ENCODE assay signal across 9 cellular contexts in genomic region chr15:90362936-90363212, GRCh38. TPM values are rescaled to one million over a fixed set of nuclear protein-coding genes. Genes with fewer than 3 reads are reported as not detected.
A peak's percentile ranks its signal among the peaks of the same experiment; 100 is the strongest.
DNase-seq lines count a peak whose midpoint lies in the region; ATAC-seq, FAIRE-seq and TF ChIP-seq lines count a peak whose summit lies in the region.
"Had no signal": no experiment of that assay in that cellular context is flagged by ENCODE, and none has a peak within 500 bp of the region (broad histone marks: within the 10 kb centered on the region; RNA-seq: fewer than 3 reads in every experiment).

No MANE protein-coding gene starts in this region.

- no peaks in the 10 kb centered on the region for H3K36me3 ChIP-seq in HCT116 (ENCODE audit: control insufficient read depth in 1 of 2, insufficient read depth in 2 of 2, low read length in 2 of 2)
- no peaks in the 10 kb centered on the region for H3K36me3 ChIP-seq in naive thymus-derived CD4-positive, alpha-beta T cell (ENCODE audit: control insufficient read depth in 2 of 3, insufficient read depth in 3 of 3, low read length in 3 of 3)

- TF ChIP-seq RAD21 in HCT116 (IDR thresholded peaks at IDR 0.05; ENCODE audit: low read depth): no peak

- H2AFZ ChIP-seq in HCT116 (ENCODE audit: low read depth, low read length, poor library complexity, severe bottlenecking): no peak overlapping the region

- ATAC-seq in HCT116 (no peak), left cardiac atrium (peak; percentile 56 to 82)
- no peak for ATAC-seq in stimulated activated memory B cell treated with anti-CD40 and anti-IgM and Interleukin-4, amounts not matched to agents 10 μg/mL and 1 μg/mL and 100 μg/mL, for 72 hours
- no peak for ATAC-seq in naive thymus-derived CD4-positive, alpha-beta T cell

- no peak overlapping the region for H3K4me3 Mint-ChIP-seq in stimulated activated memory B cell treated with anti-CD40 and anti-IgM and Interleukin-4, amounts not matched to agents 10 μg/mL and 1 μg/mL and 100 μg/mL, for 72 hours
- peak overlapping the region in 1 of 10 donors; percentile 44 for H3K4me3 Mint-ChIP-seq in naive thymus-derived CD4-positive, alpha-beta T cell

- no peaks in the 10 kb centered on the region for H3K9me3 Mint-ChIP-seq in stimulated activated memory B cell treated with anti-CD40 and anti-IgM and Interleukin-4, amounts not matched to agents 10 μg/mL and 1 μg/mL and 100 μg/mL, for 72 hours
- H3K9me3 Mint-ChIP-seq in naive thymus-derived CD4-positive, alpha-beta T cell: no peaks in the 10 kb centered on the region

- no peak for FAIRE-seq in H54 (lab: Jason Lieb, UNC)

- intact Hi-C loops in HCT116 (cut with micrococcal nuclease) (loop anchor here (1.0 kb wide), 1 partner anchor 119 kb away; no protein-coding TSS in a partner anchor), left cardiac atrium (cut with DNase I) (loop anchor here (5.0 to 10.0 kb wide), 2 partner anchors 119 to 122 kb away; no protein-coding TSS in a partner anchor)
- intact Hi-C loops in naive thymus-derived CD4-positive, alpha-beta T cell (cut with micrococcal nuclease): loop anchor here (1.0 to 10.0 kb wide), 11 partner anchors 14 to 524 kb away; partner anchors contain the start of genes CIB1 (in 1 of the 2), GDPGP1 (in 1 of the 2) and IQGAP1 (in 1 of the 2)

- H4K20me1 ChIP-seq in HCT116 (ENCODE audit: insufficient read depth): no peaks in the 10 kb centered on the region

- no peaks in the 10 kb centered on the region for H3K9me2 ChIP-seq in HCT116 (ENCODE audit: insufficient read depth)

- peak overlapping the region; percentile 24 for H3K27ac Mint-ChIP-seq in stimulated activated memory B cell treated with anti-CD40 and anti-IgM and Interleukin-4, amounts not matched to agents 10 μg/mL and 1 μg/mL and 100 μg/mL, for 72 hours
- H3K27ac Mint-ChIP-seq in naive thymus-derived CD4-positive, alpha-beta T cell: no peak overlapping the region

- no peak overlapping the region for H3K4me3 ChIP-seq in HCT116 (replicated peaks in 1 of 2; ENCODE audit: low read depth in 1 of 2, low read length in 2 of 2)
- H3K4me3 ChIP-seq in naive thymus-derived CD4-positive, alpha-beta T cell (ENCODE audit: low read length): no peak overlapping the region

- H3K79me2 ChIP-seq in HCT116 (ENCODE audit: insufficient read depth, low read length): no peaks in the 10 kb centered on the region

- no peak overlapping the region for H3K9ac ChIP-seq in HCT116 (ENCODE audit: low read length)

- H3K27me3 Mint-ChIP-seq in stimulated activated memory B cell treated with anti-CD40 and anti-IgM and Interleukin-4, amounts not matched to agents 10 μg/mL and 1 μg/mL and 100 μg/mL, for 72 hours: no peaks in the 10 kb centered on the region
- H3K27me3 Mint-ChIP-seq in naive thymus-derived CD4-positive, alpha-beta T cell: no peaks in the 10 kb centered on the region

- RAD21 ChIA-PET in HCT116 (lab: Charles Lee; ENCODE audit: low non-redundant PET in 1 of 2, low total read pairs in 2 of 2, uncharacterized antibody in 2 of 2, unreplicated experiment in 2 of 2): interaction anchor here (1.2 to 2.4 kb wide), 2 partner anchors 119 kb away, joined by 6 to 11 read pairs; no protein-coding TSS in a partner anchor

- POLR2A ChIA-PET in HCT116 (lab: Charles Lee): interaction anchor here (0.8 to 1.2 kb wide), 2 partner anchors 11 to 25 kb away, joined by 3 to 4 read pairs; partner anchors contain the start of genes IQGAP1 and ZNF774
- POLR2A ChIA-PET in naive thymus-derived CD4-positive, alpha-beta T cell (lab: Charles Lee): interaction anchor here (1.2 to 1.4 kb wide), 3 partner anchors 25 to 86 kb away, joined by 3 to 5 read pairs (median 4); partner anchors contain the start of gene IQGAP1

- no peaks in the 10 kb centered on the region for H3K27me3 ChIP-seq in HCT116 (ENCODE audit: insufficient read depth, low read length)
- no peaks in the 10 kb centered on the region for H3K27me3 ChIP-seq in naive thymus-derived CD4-positive, alpha-beta T cell (ENCODE audit: control insufficient read depth in 2 of 2, insufficient read depth in 2 of 2, low read length in 2 of 2)

- H3K4me1 ChIP-seq in HCT116 (ENCODE audit: control insufficient read depth in 1 of 2, insufficient read depth in 2 of 2, low read length in 2 of 2): peaks cover 8 to 32% of the 10 kb centered on the region in 2 experiments
- H3K4me1 ChIP-seq in naive thymus-derived CD4-positive, alpha-beta T cell (ENCODE audit: control insufficient read depth in 2 of 2, insufficient read depth in 2 of 2, low read length in 2 of 2): peaks cover 6 to 13% of the 10 kb centered on the region in 2 donors

- TF ChIP-seq POLR2A in HCT116 (IDR thresholded peaks at IDR 0.05; ENCODE audit: borderline replicate concordance, extremely low read depth, insufficient read depth, insufficient read length) (no peak), H54 (IDR thresholded peaks at IDR 0.05; ENCODE audit: low read depth, low read length) (no peak)

- BruUV-seq in HCT116 (replicated peaks; lab: Mats Ljungman, UMichigan): no TSS peak

- CTCF ChIA-PET in HCT116 (lab: Charles Lee): interaction anchor here (1.0 to 3.9 kb wide), 3 partner anchors 12 to 119 kb away, joined by 4 to 22 read pairs (median 4); no protein-coding TSS in a partner anchor
- CTCF ChIA-PET in naive thymus-derived CD4-positive, alpha-beta T cell (lab: Charles Lee): interaction anchor here (0.7 to 5.2 kb wide), 12 partner anchors 11 to 122 kb away, joined by 3 to 79 read pairs (median 6); partner anchors contain the start of gene ZNF774

- H3K4me1 Mint-ChIP-seq in stimulated activated memory B cell treated with anti-CD40 and anti-IgM and Interleukin-4, amounts not matched to agents 10 μg/mL and 1 μg/mL and 100 μg/mL, for 72 hours: peaks cover 17% of the 10 kb centered on the region
- H3K4me1 Mint-ChIP-seq in naive thymus-derived CD4-positive, alpha-beta T cell: peaks cover 11 to 35% (median 34%) of the 10 kb centered on the region in 7 donors

- TF ChIP-seq CTCF in HCT116 (IDR thresholded peaks at IDR 0.05 in 2 of 3, conservative IDR thresholded peaks at IDR 0.05 in 1 of 3; ENCODE audit: borderline replicate concordance in 1 of 3, insufficient read depth in 1 of 3, low read depth in 2 of 3, low read length in 2 of 3): no peak

- no peaks in the 10 kb centered on the region for H3K9me3 ChIP-seq in HCT116 (ENCODE audit: control insufficient read depth in 1 of 2, insufficient read depth in 1 of 2, low read depth in 1 of 2, low read length in 2 of 2)
- no peaks in the 10 kb centered on the region for H3K9me3 ChIP-seq in naive thymus-derived CD4-positive, alpha-beta T cell (ENCODE audit: control insufficient read depth in 2 of 3, low read length in 3 of 3)

- no peak overlapping the region for H3K27ac ChIP-seq in HCT116 (ENCODE audit: low read depth, low read length)
- H3K27ac ChIP-seq in naive thymus-derived CD4-positive, alpha-beta T cell (ENCODE audit: low read depth, low read length): no peak overlapping the region

- DNase-seq in HCT116 (ENCODE audit: low read depth, low spot score) (no peak), amniotic epithelial cell (ENCODE audit: low read depth) (peak; percentile 78), left cardiac atrium (no peak), H54 (ENCODE audit: insufficient read length, low spot score) (no peak), cerebellar cortex (ENCODE audit: low spot score) (no peak)
- DNase-seq in naive thymus-derived CD4-positive, alpha-beta T cell: no peak
- no peak for DNase-seq in activated CD4-positive, alpha-beta T cell treated with anti-CD3 and anti-CD28 coated beads for 4 hours
- DNase-seq: NK-92 treated with Interleukin-12 subunit alpha and Interleukin-12 subunit beta, amount 100 ng/mL, for 24 hours had no signal

- H3K36me3 Mint-ChIP-seq in stimulated activated memory B cell treated with anti-CD40 and anti-IgM and Interleukin-4, amounts not matched to agents 10 μg/mL and 1 μg/mL and 100 μg/mL, for 72 hours: no peaks in the 10 kb centered on the region
- peaks cover 0 to 10% (median 0%) of the 10 kb centered on the region in 5 donors for H3K36me3 Mint-ChIP-seq in naive thymus-derived CD4-positive, alpha-beta T cell

- peak overlapping the region; percentile 54; the same call in 1 of the 2 replicates for H3K4me2 ChIP-seq in HCT116 (ENCODE audit: low read length)

TF ChIP-seq in HCT116, 20 proteins besides CTCF, POLR2A, EP300 and RAD21:
- TF ChIP-seq SP1 (IDR thresholded peaks at IDR 0.05; ENCODE audit: low read depth): no peak
- no peak for TF ChIP-seq TCF7L2 (IDR thresholded peaks at IDR 0.05; ENCODE audit: borderline replicate concordance, extremely low read depth, insufficient read depth, insufficient read length)
- no peak for TF ChIP-seq SRF (IDR thresholded peaks at IDR 0.05; ENCODE audit: low read depth)
- no peak for TF ChIP-seq POLR2AphosphoS5 (IDR thresholded peaks at IDR 0.05; ENCODE audit: low read depth, low read length)
- TF ChIP-seq JUND (IDR thresholded peaks at IDR 0.05): no peak
- TF ChIP-seq EZH2 (IDR thresholded peaks at IDR 0.05): no peak
- TF ChIP-seq EZH2phosphoT487 (IDR thresholded peaks at IDR 0.05; ENCODE audit: borderline replicate concordance): no peak
- TF ChIP-seq SIN3A (IDR thresholded peaks at IDR 0.05; ENCODE audit: low read depth): no peak
- no peak for TF ChIP-seq MAX (IDR thresholded peaks at IDR 0.05)
- TF ChIP-seq ATF3 (IDR thresholded peaks at IDR 0.05): no peak
- TF ChIP-seq FOSL1 (IDR thresholded peaks at IDR 0.05; ENCODE audit: low read depth): no peak
TF ChIP-seq in HCT116: peak in this region for 0.

RNA-seq across cellular contexts. Expression of gene ZNF774, which starts 10.8 kb away (rescaled TPM):
- 4.0 TPM for total RNA-seq in HCT116 (2021; ENCODE audit: unreplicated experiment)
- polyA plus RNA-seq in HCT116 (2012): 0.56 and 1.1 TPM in 2 replicates
- 1 to 10 TPM; 3.6 to 3.7 TPM for total RNA-seq in left cardiac atrium
- 1 to 10 TPM in 3 of 5 experiments, under 1 TPM in 2; 0.22 to 2.0 (median 1.5) TPM for total RNA-seq in naive thymus-derived CD4-positive, alpha-beta T cell
- under 1 TPM; 0.08 to 0.16 TPM for polyA plus RNA-seq in naive thymus-derived CD4-positive, alpha-beta T cell

RNA-seq across cellular contexts. Expression of gene IQGAP1, which starts 25.2 kb away (rescaled TPM):
- total RNA-seq in HCT116 (2021; ENCODE audit: unreplicated experiment) (113 TPM), left cardiac atrium (10 to 100 TPM; 70.4 to 79.2 TPM)
- polyA plus RNA-seq in HCT116 (2012): 60.2 and 82.3 TPM in 2 replicates
- total RNA-seq in naive thymus-derived CD4-positive, alpha-beta T cell: 100 to 1,000 TPM in 2 of 5 experiments, 10 to 100 TPM in 3; 81.8 to 263 (median 93.8) TPM
- polyA plus RNA-seq in naive thymus-derived CD4-positive, alpha-beta T cell: 10 to 100 TPM; 73.9 to 79.4 TPM

Comparison
In these comparisons a context has a peak if more than half of its experiments do, and no peak if none do; other contexts are left out.
1. ATAC-seq: peak in left cardiac atrium (2 of 2); none in HCT116 (single experiment), stimulated activated memory B cell treated with anti-CD40 and anti-IgM and Interleukin-4, amounts not matched to agents 10 μg/mL and 1 μg/mL and 100 μg/mL, for 72 hours (single experiment) and naive thymus-derived CD4-positive, alpha-beta T cell (single experiment).